Comparison of ENCODE assay signal across 1 cellular context in genomic region chr11:57713849-57714248, GRCh38.
TF ChIP-seq lines count a peak whose summit lies in the region.

No MANE protein-coding gene starts in this region.

TF ChIP-seq in K562, 482 proteins besides CTCF, POLR2A, EP300 and RAD21:
- TF ChIP-seq SAFB2 (IDR thresholded peaks at IDR 0.05; ENCODE audit: borderline replicate concordance, low read depth, low read length, severe bottlenecking) (no peak), RFX1 (IDR thresholded peaks at IDR 0.05) (peak; percentile 12; the same call in 1 of the 2 replicates), CLOCK (CRISPR knock-in tag; IDR thresholded peaks at IDR 0.05; ENCODE audit: borderline replicate concordance) (no peak), MYNN (IDR thresholded peaks at IDR 0.05) (peak; percentile 97), MYNN (CRISPR knock-in tag; IDR thresholded peaks at IDR 0.05) (no peak), CBFA2T3 (IDR thresholded peaks at IDR 0.05) (0 out of 2 replicates have a peak, but pooled peaks have one; percentile 38), RBFOX2 (IDR thresholded peaks at IDR 0.05; ENCODE audit: low read depth, low read length) (peak; percentile 9; the same call in 1 of the 2 replicates)
